In the genomic region with DNA sequence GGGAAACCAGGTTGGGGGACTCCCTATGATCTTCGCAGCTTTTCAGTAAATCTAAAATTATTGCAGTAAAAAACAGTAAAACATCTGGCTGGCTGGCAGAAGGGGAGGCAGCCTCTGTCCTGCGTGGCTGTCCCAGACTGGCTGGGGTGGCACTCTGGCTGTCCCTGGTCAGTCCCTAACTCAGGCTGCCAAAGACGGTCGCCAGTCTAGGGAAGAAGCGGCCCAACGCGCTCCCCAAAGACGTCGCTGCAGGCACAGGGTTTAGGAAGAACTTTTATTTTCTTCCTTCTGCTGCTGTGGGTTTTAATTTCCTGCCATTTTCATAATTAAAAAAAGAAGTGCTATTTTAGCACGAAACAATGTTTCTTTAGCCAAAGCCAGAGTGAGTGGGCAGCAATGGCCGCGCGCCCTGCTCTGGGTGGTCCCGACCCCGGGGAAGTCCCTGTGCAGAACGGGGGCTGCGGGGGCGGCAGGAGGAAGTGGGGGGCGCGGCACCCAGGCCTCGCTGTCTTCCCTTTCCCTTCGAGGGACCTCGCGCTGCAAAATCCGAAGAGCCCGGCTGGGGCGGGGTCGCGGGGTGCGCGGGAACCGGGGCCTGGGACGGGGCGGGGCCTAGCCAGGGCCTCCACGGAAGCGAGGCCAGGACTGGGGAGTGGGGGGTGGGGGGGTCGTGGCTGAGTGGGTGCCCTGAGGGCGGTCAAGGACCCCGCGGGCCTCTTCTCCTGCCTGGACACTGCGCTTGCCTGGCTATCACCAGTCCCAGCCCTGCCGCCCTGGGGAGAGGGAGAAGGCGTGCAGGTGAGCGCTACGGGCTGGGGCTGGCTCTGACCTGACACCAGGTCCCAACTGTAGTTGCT, we compare ENCODE assay signal across 9 cellular contexts. TPM values are rescaled to one million over a fixed set of nuclear protein-coding genes. Genes with fewer than 3 reads are reported as not detected.
DNase-seq lines count a peak whose midpoint lies in the region; ATAC-seq and TF ChIP-seq lines count a peak whose summit lies in the region.
"Had no signal": no experiment of that assay in that cellular context is flagged by ENCODE, and none has a peak within 500 bp of the region (broad histone marks: within the 10 kb centered on the region; RNA-seq: fewer than 3 reads in every experiment).

No MANE protein-coding gene starts in this region.

- H3K27ac Mint-ChIP-seq in CD8-positive, alpha-beta memory T cell: peak overlapping the region in 7 of 8 donors; percentile 66 to 87 (median 78)
- H3K27ac Mint-ChIP-seq in dendritic cell treated with granulocyte-macrophage colony-stimulating factor and Interleukin-4, amounts not matched to agents 40 ng/mL and 50 ng/mL, for 4 days: peak overlapping the region; percentile 37
- H3K27ac Mint-ChIP-seq in nephron progenitor cell: no peak overlapping the region

- peak overlapping the region; percentile 49 for H3K4me3 ChIP-seq in CD8-positive, alpha-beta memory T cell (ENCODE audit: low read length)
- no peak overlapping the region for H3K4me3 ChIP-seq in SU-DHL-6 (ENCODE audit: insufficient read depth, low read length, poor library complexity, severe bottlenecking)
- H3K4me3 ChIP-seq: pancreas had no signal

- no peak overlapping the region for H2AFZ ChIP-seq in SU-DHL-6 (ENCODE audit: low read depth, low read length, severe bottlenecking)

- peak overlapping the region; percentile 80 to 88 (median 83) for H3K4me3 Mint-ChIP-seq in CD8-positive, alpha-beta memory T cell
- H3K4me3 Mint-ChIP-seq in dendritic cell treated with granulocyte-macrophage colony-stimulating factor and Interleukin-4, amounts not matched to agents 40 ng/mL and 50 ng/mL, for 4 days: peak overlapping the region; percentile 57
- peak overlapping the region; percentile 68 for H3K4me3 Mint-ChIP-seq in nephron progenitor cell

- ATAC-seq in HG03280 (IDR thresholded peaks at IDR 0.05; ENCODE audit: unreplicated experiment) (no peak), GM21423 (IDR thresholded peaks at IDR 0.05; ENCODE audit: unreplicated experiment) (no peak), GM21360 (IDR thresholded peaks at IDR 0.05; ENCODE audit: unreplicated experiment) (no peak)

- H3K27ac ChIP-seq in CD8-positive, alpha-beta memory T cell (ENCODE audit: low read depth, low read length): no peak overlapping the region
- H3K27ac ChIP-seq in SU-DHL-6 (ENCODE audit: low read depth, low read length): no peak overlapping the region
- H3K27ac ChIP-seq: pancreas had no signal

- H3K36me3 Mint-ChIP-seq in CD8-positive, alpha-beta memory T cell: no peaks in the 10 kb centered on the region
- H3K36me3 Mint-ChIP-seq in dendritic cell treated with granulocyte-macrophage colony-stimulating factor and Interleukin-4, amounts not matched to agents 40 ng/mL and 50 ng/mL, for 4 days (ENCODE audit: low read depth): no peaks in the 10 kb centered on the region
- H3K36me3 Mint-ChIP-seq in nephron progenitor cell (ENCODE audit: low read depth): no peaks in the 10 kb centered on the region

- no peak for TF ChIP-seq CTCF in SU-DHL-6 (IDR thresholded peaks at IDR 0.05; ENCODE audit: insufficient read depth, low read length, poor library complexity, severe bottlenecking)
- TF ChIP-seq CTCF in nephron progenitor cell (IDR thresholded peaks at IDR 0.05): no peak

- no peaks in the 10 kb centered on the region for H4K20me1 ChIP-seq in SU-DHL-6 (ENCODE audit: low read depth, low read length)

- peak in 3 of 5 donors; percentile 22 to 56 (median 41) for DNase-seq in CD8-positive, alpha-beta memory T cell
- peak; percentile 20 for DNase-seq in nephron progenitor cell
- DNase-seq in ureter (ENCODE audit: low spot score): no peak

- H3K4me1 ChIP-seq in CD8-positive, alpha-beta memory T cell (ENCODE audit: insufficient read depth, low read length): peaks cover 25% of the 10 kb centered on the region

- H3K4me1 Mint-ChIP-seq in CD8-positive, alpha-beta memory T cell: peaks cover 20 to 25% (median 21%) of the 10 kb centered on the region in 3 donors
- peaks cover 33% of the 10 kb centered on the region for H3K4me1 Mint-ChIP-seq in dendritic cell treated with granulocyte-macrophage colony-stimulating factor and Interleukin-4, amounts not matched to agents 40 ng/mL and 50 ng/mL, for 4 days (ENCODE audit: low read depth)
- peaks cover 56% of the 10 kb centered on the region for H3K4me1 Mint-ChIP-seq in nephron progenitor cell

- H3K9me2 ChIP-seq in SU-DHL-6 (replicated peaks; ENCODE audit: insufficient read depth, low read length): no peaks in the 10 kb centered on the region

- POLR2A ChIA-PET in CD8-positive, alpha-beta memory T cell (lab: Charles Lee): interaction anchor here (0.6 to 1.0 kb wide), 3 partner anchors 8 to 516 kb away, joined by 3 to 8 read pairs (median 3); partner anchors contain the start of gene NSD2

- CTCF ChIA-PET in CD8-positive, alpha-beta memory T cell (lab: Charles Lee): interaction anchor here (1.0 to 1.8 kb wide), 3 partner anchors 7 to 37 kb away, joined by 4 to 9 read pairs (median 5); no protein-coding TSS in a partner anchor

- H3K9me3 Mint-ChIP-seq in CD8-positive, alpha-beta memory T cell: no peaks in the 10 kb centered on the region
- H3K9me3 Mint-ChIP-seq in dendritic cell treated with granulocyte-macrophage colony-stimulating factor and Interleukin-4, amounts not matched to agents 40 ng/mL and 50 ng/mL, for 4 days: no peaks in the 10 kb centered on the region
- H3K9me3 Mint-ChIP-seq in nephron progenitor cell: no peaks in the 10 kb centered on the region

- peaks cover 7% of the 10 kb centered on the region; the same call in 1 of the 2 replicates for H3F3A ChIP-seq in SU-DHL-6 (ENCODE audit: insufficient read depth)

- no peaks in the 10 kb centered on the region for H3K79me2 ChIP-seq in SU-DHL-6 (ENCODE audit: insufficient read depth, low read length)

- H3K9me3 ChIP-seq in CD8-positive, alpha-beta memory T cell (ENCODE audit: low read length): no peaks in the 10 kb centered on the region
- no peaks in the 10 kb centered on the region for H3K9me3 ChIP-seq in SU-DHL-6 (ENCODE audit: insufficient read depth, low read length)
- H3K9me3 ChIP-seq: pancreas had no signal

- intact Hi-C loops in dendritic cell treated with granulocyte-macrophage colony-stimulating factor and Interleukin-4, amounts not matched to agents 40 ng/mL and 50 ng/mL, for 4 days (cut with micrococcal nuclease): no loop called here

- no peaks in the 10 kb centered on the region for H3K27me3 ChIP-seq in CD8-positive, alpha-beta memory T cell (ENCODE audit: insufficient read depth, low read length, poor library complexity, severe bottlenecking)
- no peaks in the 10 kb centered on the region for H3K27me3 ChIP-seq in SU-DHL-6 (ENCODE audit: low read length)
- H3K27me3 ChIP-seq: pancreas had no signal

- H3K27me3 Mint-ChIP-seq in CD8-positive, alpha-beta memory T cell: peaks cover 0 to 2% of the 10 kb centered on the region in 2 donors
- peaks cover 24% of the 10 kb centered on the region for H3K27me3 Mint-ChIP-seq in dendritic cell treated with granulocyte-macrophage colony-stimulating factor and Interleukin-4, amounts not matched to agents 40 ng/mL and 50 ng/mL, for 4 days
- peaks cover 27% of the 10 kb centered on the region for H3K27me3 Mint-ChIP-seq in nephron progenitor cell (ENCODE audit: low read depth, poor library complexity)

- H3K9ac ChIP-seq in SU-DHL-6 (ENCODE audit: low read length): peak overlapping the region; percentile 8; the same call in 1 of the 2 replicates

- peak overlapping the region; percentile 19 for H3K4me2 ChIP-seq in SU-DHL-6 (ENCODE audit: low read depth, low read length, poor library complexity, severe bottlenecking)

- no peaks in the 10 kb centered on the region for H3K36me3 ChIP-seq in CD8-positive, alpha-beta memory T cell (ENCODE audit: insufficient read depth, low read length)
- no peaks in the 10 kb centered on the region for H3K36me3 ChIP-seq in SU-DHL-6 (ENCODE audit: low read length)
- H3K36me3 ChIP-seq: pancreas had no signal

RNA-seq across cellular contexts. Expression of gene LETM1, which starts 6.3 kb away (rescaled TPM):
- total RNA-seq in CD8-positive, alpha-beta memory T cell: 10 to 100 TPM; 85.4 to 87.3 TPM
- polyA plus RNA-seq in CD8-positive, alpha-beta memory T cell: 15.5 TPM
- total RNA-seq in ureter: 56.1 TPM

RNA-seq across cellular contexts. Expression of gene NSD2, which starts 8.9 kb away (rescaled TPM):
- total RNA-seq in CD8-positive, alpha-beta memory T cell: 100 to 1,000 TPM; 150 to 152 TPM
- polyA plus RNA-seq in CD8-positive, alpha-beta memory T cell: 9.0 TPM
- 41.5 TPM for total RNA-seq in ureter
